23 cellular contexts compared by ENCODE assay signal in the genomic region with DNA sequence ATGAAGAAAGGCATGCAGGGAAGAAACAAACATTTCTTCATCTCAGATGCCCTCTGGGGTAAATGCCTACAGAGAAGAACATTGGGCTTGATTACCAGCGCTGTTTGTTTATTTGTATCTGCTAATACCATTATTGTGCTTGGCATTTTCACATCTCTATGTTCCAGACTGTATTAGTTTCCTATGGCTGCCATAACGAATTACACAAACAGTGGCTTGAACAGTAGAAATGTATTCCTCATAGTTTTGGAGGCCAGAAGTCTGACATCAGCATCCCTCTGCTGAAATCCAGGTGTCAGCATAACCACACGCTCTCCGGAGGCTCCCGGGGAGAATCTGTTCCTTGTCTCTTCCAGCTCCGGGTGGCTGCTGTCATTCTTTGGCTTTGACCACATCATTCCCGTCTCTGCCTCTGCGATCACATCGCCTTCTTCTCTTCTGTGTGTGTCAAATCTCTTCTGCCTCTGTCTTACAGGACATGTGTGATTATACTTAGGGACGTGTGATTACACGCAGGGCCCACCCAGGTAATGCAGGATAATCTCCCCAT.
A peak's percentile ranks its signal among the peaks of the same experiment; 100 is the strongest.
DNase-seq lines count a peak whose midpoint lies in the region; ATAC-seq and TF ChIP-seq lines count a peak whose summit lies in the region.
"Had no signal": no experiment of that assay in that cellular context is flagged by ENCODE, and none has a peak within 500 bp of the region (broad histone marks: within the 10 kb centered on the region; RNA-seq: fewer than 3 reads in every experiment).

No MANE protein-coding gene starts in this region.

- H3K9me3 ChIP-seq in mesenchymal stem cell (ENCODE audit: control insufficient read depth, low read length), result no peaks in the 10 kb centered on the region
- H3K9me3 ChIP-seq: adrenal gland; BLaER1 treated with 17β-estradiol and CSF1 and Interleukin-3, amounts not matched to agents 10 nM and 100 nM; neutrophil had no signal

- H3K4me3 Mint-ChIP-seq in stimulated activated memory B cell treated with anti-CD40 and anti-IgM and Interleukin-4, amounts not matched to agents 10 μg/mL and 1 μg/mL and 100 μg/mL, for 72 hours, result no peak overlapping the region
- H3K4me3 Mint-ChIP-seq: activated CD8-positive, alpha-beta memory T cell treated with anti-CD3 and anti-CD28 coated beads, Interleukin-2, amount 10 ng/mL, durations not matched to agents 7 days and 5 days; endodermal cell had no signal

- H3K36me3 Mint-ChIP-seq in stimulated activated memory B cell treated with anti-CD40 and anti-IgM and Interleukin-4, amounts not matched to agents 10 μg/mL and 1 μg/mL and 100 μg/mL, for 72 hours, result no peaks in the 10 kb centered on the region

- peak overlapping the region in 1 of 2 experiments; percentile 58 for H3K4ac ChIP-seq in mesenchymal stem cell (ENCODE audit: low read depth in 1 of 2, low read length in 2 of 2)

- H4K8ac ChIP-seq in mesenchymal stem cell (ENCODE audit: low read length), result no peak overlapping the region

- no peak overlapping the region for H3K4me2 ChIP-seq in mesenchymal stem cell (ENCODE audit: low read length, poor library complexity, severe bottlenecking)

- no peak overlapping the region for H4K91ac ChIP-seq in mesenchymal stem cell (ENCODE audit: low read length)

- peak overlapping the region in 1 of 2 experiments; percentile 34 for H3K18ac ChIP-seq in mesenchymal stem cell (ENCODE audit: low read depth in 1 of 2, low read length in 2 of 2)

- H2BK15ac ChIP-seq in mesenchymal stem cell (ENCODE audit: low read depth, poor library complexity, severe bottlenecking), result no peak overlapping the region

- H3K36me3 ChIP-seq in mesenchymal stem cell (ENCODE audit: control insufficient read depth in 1 of 2, insufficient read depth in 2 of 2, low read depth in 1 of 2, low read length in 2 of 2) (peaks cover 0 to 6% of the 10 kb centered on the region in 2 experiments), H7 (replicated peaks; ENCODE audit: control insufficient read depth, insufficient read depth, low read length) (no peaks in the 10 kb centered on the region)
- H3K36me3 ChIP-seq: adrenal gland; BLaER1 treated with 17β-estradiol and CSF1 and Interleukin-3, amounts not matched to agents 10 nM and 100 nM; neutrophil had no signal

- no peak overlapping the region for H2AK5ac ChIP-seq in mesenchymal stem cell (ENCODE audit: low read length, severe bottlenecking)

- H2BK12ac ChIP-seq in mesenchymal stem cell (ENCODE audit: low read length in 2 of 2), result peak overlapping the region in 1 of 2 experiments; percentile 86

- 69% methylated on average over 9 of the region's 11 CpGs for WGBS in mesenchymal stem cell

- H3K23ac ChIP-seq in mesenchymal stem cell (ENCODE audit: low read length in 2 of 2), result no peak overlapping the region

- H3K27me3 Mint-ChIP-seq in stimulated activated memory B cell treated with anti-CD40 and anti-IgM and Interleukin-4, amounts not matched to agents 10 μg/mL and 1 μg/mL and 100 μg/mL, for 72 hours, result no peaks in the 10 kb centered on the region
- H3K27me3 Mint-ChIP-seq: activated CD8-positive, alpha-beta memory T cell treated with anti-CD3 and anti-CD28 coated beads, Interleukin-2, amount 10 ng/mL, durations not matched to agents 7 days and 5 days had no signal

- H3K4me3 ChIP-seq in astrocyte of the spinal cord (ENCODE audit: low read depth, low read length), result no peak overlapping the region
- H3K4me3 ChIP-seq in mesenchymal stem cell (ENCODE audit: insufficient read depth in 1 of 2, low read depth in 1 of 2, low read length in 2 of 2), result no peak overlapping the region
- H3K4me3 ChIP-seq in H7 (ENCODE audit: insufficient read depth, low read depth, low read length), result no peak overlapping the region
- H3K4me3 ChIP-seq: adrenal gland; BLaER1 treated with 17β-estradiol and CSF1 and Interleukin-3, amounts not matched to agents 10 nM and 100 nM had no signal

- H3K27ac ChIP-seq in mesenchymal stem cell (ENCODE audit: low read length, poor library complexity, severe bottlenecking), result no peak overlapping the region
- H3K27ac ChIP-seq: adrenal gland; BLaER1 treated with 17β-estradiol and CSF1 and Interleukin-3, amounts not matched to agents 10 nM and 100 nM; neutrophil had no signal

- H3K4me1 ChIP-seq in mesenchymal stem cell (ENCODE audit: control insufficient read depth, insufficient read depth, low read depth, low read length), result peaks cover 3% of the 10 kb centered on the region
- H3K4me1 ChIP-seq: adrenal gland had no signal

- no peak overlapping the region for H3K9ac ChIP-seq in mesenchymal stem cell (ENCODE audit: low read length)
- H3K9ac ChIP-seq: BLaER1 treated with 17β-estradiol and CSF1 and Interleukin-3, amounts not matched to agents 10 nM and 100 nM had no signal

- H2BK5ac ChIP-seq in mesenchymal stem cell (ENCODE audit: low read depth, low read length, poor library complexity, severe bottlenecking), result no peak overlapping the region

- H2BK120ac ChIP-seq in mesenchymal stem cell (ENCODE audit: low read depth, low read length), result no peak overlapping the region

- peaks cover 3% of the 10 kb centered on the region for H3K79me1 ChIP-seq in mesenchymal stem cell (replicated peaks; ENCODE audit: low read length, poor library complexity, severe bottlenecking)

- H2AFZ ChIP-seq in mesenchymal stem cell (ENCODE audit: low read depth, low read length), result no peak overlapping the region

- peaks cover 8% of the 10 kb centered on the region for H3K4me1 Mint-ChIP-seq in stimulated activated memory B cell treated with anti-CD40 and anti-IgM and Interleukin-4, amounts not matched to agents 10 μg/mL and 1 μg/mL and 100 μg/mL, for 72 hours
- H3K4me1 Mint-ChIP-seq: endodermal cell had no signal

- H3K14ac ChIP-seq in mesenchymal stem cell (ENCODE audit: low read length in 2 of 2), result no peak overlapping the region

- peak overlapping the region; percentile 42 for H3K27ac Mint-ChIP-seq in stimulated activated memory B cell treated with anti-CD40 and anti-IgM and Interleukin-4, amounts not matched to agents 10 μg/mL and 1 μg/mL and 100 μg/mL, for 72 hours
- H3K27ac Mint-ChIP-seq: endodermal cell had no signal

- DNase-seq in left ventricle myocardium superior (no peak), left cardiac atrium (no peak), astrocyte of the spinal cord (ENCODE audit: low read depth, low spot score) (peak; percentile 32), mesenchymal stem cell (peak; percentile 40), NCI-H1417 treated with DMSO at 0.1 percent for 48 hours (lab: John Stamatoyannopoulos, UW) (no peak), H7 (no peak)
- DNase-seq: activated CD4-positive, alpha-beta T cell treated with anti-CD3 and anti-CD28 coated beads for 1 hour; activated effector memory CD4-positive, alpha-beta T cell treated with anti-CD3 and anti-CD28 coated beads, Interleukin-2, amount 50 U/mL, for 16 hours; adrenal gland; cerebellar nuclear complex; DMS 273 treated with DMSO at 0.1 percent for 48 hours; endodermal cell; GDM1; hypothalamus; kidney; NCI-H748 treated with DMSO at 0.1 percent for 48 hours; T1000 had no signal

- no peak for TF ChIP-seq CTCF in astrocyte of the spinal cord (IDR thresholded peaks at IDR 0.05; ENCODE audit: low read depth, low read length)

- intact Hi-C loops in left ventricle myocardium superior (cut with micrococcal nuclease), result no loop called here
- intact Hi-C loops in left cardiac atrium (cut with DNase I), result no loop called here

- in situ Hi-C loops in astrocyte of the spinal cord (cut with HindIII; ENCODE audit: low sequenced_read_pairs), result no loop called here

- ATAC-seq in left ventricle myocardium superior (peak; percentile 40), left cardiac atrium (no peak), GM21515 (IDR thresholded peaks at IDR 0.05; ENCODE audit: unreplicated experiment) (no peak)
- no peak for ATAC-seq in stimulated activated memory B cell treated with anti-CD40 and anti-IgM and Interleukin-4, amounts not matched to agents 10 μg/mL and 1 μg/mL and 100 μg/mL, for 72 hours
- ATAC-seq: HCT116 had no signal

- H3K27me3 ChIP-seq in mesenchymal stem cell (ENCODE audit: control insufficient read depth in 1 of 2, insufficient read depth in 1 of 2, low read length in 2 of 2) (no peaks in the 10 kb centered on the region), H7 (ENCODE audit: control insufficient read depth, insufficient read depth, low read length) (no peaks in the 10 kb centered on the region)
- H3K27me3 ChIP-seq: adrenal gland; BLaER1 treated with 17β-estradiol and CSF1 and Interleukin-3, amounts not matched to agents 10 nM and 100 nM; neutrophil had no signal

- H3K9me3 Mint-ChIP-seq in stimulated activated memory B cell treated with anti-CD40 and anti-IgM and Interleukin-4, amounts not matched to agents 10 μg/mL and 1 μg/mL and 100 μg/mL, for 72 hours, result no peaks in the 10 kb centered on the region
- H3K9me3 Mint-ChIP-seq: endodermal cell had no signal

Comparison
In these comparisons a context has a peak if more than half of its experiments do, and no peak if none do; other contexts are left out.
1. DNase-seq: peak in astrocyte of the spinal cord (single experiment) and mesenchymal stem cell (single experiment); none in left ventricle myocardium superior (single experiment), left cardiac atrium (single experiment), NCI-H1417 treated with DMSO at 0.1 percent for 48 hours (single experiment) and H7 (single experiment).